In the genomic region with DNA sequence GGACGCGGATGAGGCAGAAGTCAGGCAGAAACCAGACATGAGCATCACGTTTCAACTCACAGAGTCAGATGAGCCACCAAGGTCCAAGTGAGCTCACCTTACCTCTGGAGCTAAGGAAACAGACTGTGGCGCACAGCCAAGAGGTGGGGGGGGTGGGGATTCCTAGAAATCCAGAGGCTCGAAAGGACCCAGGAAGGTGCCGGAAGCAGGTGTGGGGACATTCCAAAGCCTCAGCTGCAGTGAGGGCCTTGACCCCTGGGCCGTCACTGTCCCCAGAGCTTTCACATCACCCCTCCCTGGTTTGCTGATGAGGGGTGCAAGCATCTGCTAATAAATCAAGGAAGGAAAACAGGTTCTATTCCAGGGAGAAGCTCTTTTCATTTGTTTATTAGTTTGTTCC, we compare ENCODE assay signal across 35 cellular contexts. TPM values are rescaled to one million over a fixed set of nuclear protein-coding genes. Genes with fewer than 3 reads are reported as not detected.
"Had no signal": no experiment of that assay in that cellular context is flagged by ENCODE, and none has a peak within 500 bp of the region (broad histone marks: within the 10 kb centered on the region; RNA-seq: fewer than 3 reads in every experiment).

No MANE protein-coding gene starts in this region.

- H3K9me3 ChIP-seq: adrenal gland, colonic mucosa had no signal

- ATAC-seq: activated CD4-positive, alpha-beta T cell treated with anti-CD3 and anti-CD28 coated beads for 36 hours; activated CD8-positive, alpha-beta memory T cell treated with anti-CD3 and anti-CD28 coated beads, Interleukin-2, amount 10 ng/mL, durations not matched to agents 7 days and 5 days; activated CD8-positive, alpha-beta T cell treated with anti-CD3 and anti-CD28 coated beads, Interleukin-2, amount 10 ng/mL, durations not matched to agents 7 days and 5 days; activated naive CD8-positive, alpha-beta T cell treated with anti-CD3 and anti-CD28 coated beads, Interleukin-2, amount 50 U/mL, for 24 hours; body of pancreas; gastroesophageal sphincter had no signal

- H3K27me3 ChIP-seq: adrenal gland, body of pancreas, colonic mucosa, gastroesophageal sphincter had no signal

- H3K4me3 ChIP-seq: adrenal gland, body of pancreas, colonic mucosa, esophagus squamous epithelium, gastroesophageal sphincter had no signal

- DNase-seq: activated CD4-positive, alpha-beta memory T cell treated with anti-CD3 and anti-CD28 coated beads for 36 hours; activated CD4-positive, alpha-beta T cell treated with anti-CD3 and anti-CD28 coated beads for 36 hours; activated CD4-positive, alpha-beta T cell treated with anti-CD3 and anti-CD28 coated beads, Interleukin-2, amount 10 ng/mL, durations not matched to agents 24 days and 14 days; activated CD4-positive, CD25-positive, alpha-beta regulatory T cell; activated CD4-positive, CD25-positive, alpha-beta regulatory T cell treated with anti-CD3 and anti-CD28 coated beads, Interleukin-2, amount 50 U/mL, for 72 hours; activated CD8-positive, alpha-beta memory T cell treated with anti-CD3 and anti-CD28 coated beads, Interleukin-2, amount 10 ng/mL, durations not matched to agents 7 days and 5 days; activated CD8-positive, alpha-beta memory T cell treated with anti-CD3 and anti-CD28 coated beads, Interleukin-2, amount 50 U/mL, for 4 hours; activated CD8-positive, alpha-beta T cell treated with anti-CD3 and anti-CD28 coated beads, Interleukin-2, amount 10 ng/mL, durations not matched to agents 7 days and 5 days; activated effector memory CD4-positive, alpha-beta T cell treated with anti-CD3 and anti-CD28 coated beads, Interleukin-2, amount 50 U/mL, for 16 hours; activated naive CD4-positive, alpha-beta T cell treated with anti-CD3 and anti-CD28 coated beads for 36 hours; activated naive CD8-positive, alpha-beta T cell treated with anti-CD3 and anti-CD28 coated beads for 36 hours; activated naive CD8-positive, alpha-beta T cell treated with anti-CD3 and anti-CD28 coated beads, Interleukin-2, amount 50 U/mL, for 24 hours; activated T-cell treated with anti-CD3 and anti-CD28 coated beads, Interleukin-2, amount 50 U/mL, for 1 hour; activated T-cell treated with anti-CD3 and anti-CD28 coated beads, Interleukin-2, amount 50 U/mL, for 48 hours; adrenal gland; amygdala; aorta; body of pancreas; caudate nucleus; colonic mucosa; effector CD8-positive, alpha-beta T cell; esophagus squamous epithelium; foreskin melanocyte; T-helper 2 cell had no signal

- H3K4me1 ChIP-seq: adrenal gland, body of pancreas, colonic mucosa had no signal

- H3K27ac ChIP-seq: adrenal gland, body of pancreas, colonic mucosa, epithelial cell of prostate, gastroesophageal sphincter had no signal

- H3K36me3 ChIP-seq: colonic mucosa had no signal

RNA-seq across cellular contexts. Expression of a gene that starts 29.3 kb away (rescaled TPM):
- total RNA-seq: activated CD4-positive, alpha-beta memory T cell treated with anti-CD3 and anti-CD28 coated beads for 36 hours; activated CD4-positive, alpha-beta T cell treated with anti-CD3 and anti-CD28 coated beads for 36 hours; activated CD4-positive, alpha-beta T cell treated with anti-CD3 and anti-CD28 coated beads, Interleukin-2, amount 10 ng/mL, durations not matched to agents 24 days and 14 days; activated CD8-positive, alpha-beta memory T cell treated with anti-CD3 and anti-CD28 coated beads for 36 hours; activated CD8-positive, alpha-beta memory T cell treated with anti-CD3 and anti-CD28 coated beads, Interleukin-2, amount 10 ng/mL, durations not matched to agents 7 days and 5 days; activated CD8-positive, alpha-beta T cell treated with anti-CD3 and anti-CD28 coated beads, Interleukin-2, amount 10 ng/mL, durations not matched to agents 7 days and 5 days; activated naive CD4-positive, alpha-beta T cell treated with anti-CD3 and anti-CD28 coated beads for 36 hours; activated naive CD8-positive, alpha-beta T cell treated with anti-CD3 and anti-CD28 coated beads for 36 hours; activated T-helper 1 cell treated with anti-CD3 and anti-CD28 coated beads, Interleukin-12 subunit alpha, Interleukin-12 subunit beta, Interleukin-2, Interleukin-4 antibody, amounts not matched to agents 30 ng/mL and 10 ng/mL and 1 ng/mL, durations not matched to agents 14 hours and 24 hours and 36 hours; activated T-helper 2 cell treated with anti-CD3 and anti-CD28 coated beads, Interferon-gamma antibody, Interleukin-2, Interleukin-4, amounts not matched to agents 10 μg/mL and 5 μg/mL and 100 μg/mL, durations not matched to agents 14 hours and 24 hours and 36 hours; body of pancreas; colonic mucosa; dermis microvascular lymphatic vessel endothelial cell; endothelial cell of umbilical vein; esophagus squamous epithelium; fibroblast of lung; fibroblast of villous mesenchyme; glomerular endothelial cell; T-helper 1 cell treated with Interleukin-12 subunit alpha and Interleukin-12 subunit beta and Interleukin-4 antibody, amounts not matched to agents 30 ng/mL and 1 ng/mL, for 36 hours had no signal
- polyA plus RNA-seq: aorta, endothelial cell of umbilical vein, fibroblast of lung had no signal
